Comparison of ENCODE assay signal across 9 cellular contexts in the genomic region with DNA sequence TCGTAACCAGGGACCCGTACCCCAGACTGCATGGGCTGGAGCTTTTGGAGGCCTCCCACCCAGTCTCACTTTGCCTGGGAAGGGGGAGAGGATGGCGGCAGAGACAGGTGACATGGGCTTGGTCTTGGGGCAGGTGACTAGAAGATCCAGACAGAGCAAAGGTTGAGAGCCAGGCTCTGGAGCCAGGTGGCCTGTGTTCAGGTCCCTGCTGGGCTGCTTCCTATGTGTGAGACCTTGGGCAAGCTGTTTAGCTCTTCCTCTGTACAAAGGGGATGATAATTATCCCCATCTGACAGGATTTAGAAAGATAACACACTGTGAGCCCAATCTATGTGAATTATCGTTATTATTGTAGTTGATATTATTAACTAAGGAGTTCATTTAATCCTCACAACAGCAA. TPM values are rescaled to one million over a fixed set of nuclear protein-coding genes. Genes with fewer than 3 reads are reported as not detected.
DNase-seq lines count a peak whose midpoint lies in the region; ATAC-seq and TF ChIP-seq lines count a peak whose summit lies in the region.
"Had no signal": no experiment of that assay in that cellular context is flagged by ENCODE, and none has a peak within 500 bp of the region (broad histone marks: within the 10 kb centered on the region; RNA-seq: fewer than 3 reads in every experiment).

No MANE protein-coding gene starts in this region.

- H3K79me2 ChIP-seq in hepatocyte, result peaks cover 100% of the 10 kb centered on the region

- H3K4me2 ChIP-seq in hepatocyte, result no peak overlapping the region

- intact Hi-C loops in spleen (cut with DNase I; ENCODE audit: low total_unique reads), result no loop called here

- peaks cover 66% of the 10 kb centered on the region for H4K20me1 ChIP-seq in hepatocyte (ENCODE audit: insufficient read depth, poor library complexity, severe bottlenecking)

- no peaks in the 10 kb centered on the region for H3K9me2 ChIP-seq in hepatocyte (replicated peaks; ENCODE audit: insufficient read depth)

- H3K27me3 ChIP-seq in adipocyte (replicated peaks; ENCODE audit: control insufficient read depth, insufficient read depth, low read length) (no peaks in the 10 kb centered on the region), hepatocyte (no peaks in the 10 kb centered on the region), spleen (replicated peaks in 1 of 7) (no peaks in the 10 kb centered on the region)

- H3K4me1 ChIP-seq in adipocyte (ENCODE audit: control insufficient read depth, insufficient read depth, low read length) (peaks cover 63% of the 10 kb centered on the region), hepatocyte (ENCODE audit: insufficient read depth) (peaks cover 56% of the 10 kb centered on the region), spleen (peaks cover 44 to 95% (median 81%) of the 10 kb centered on the region in 6 donors)

- H2AFZ ChIP-seq in hepatocyte, result no peak overlapping the region

- peak; percentile 46 for DNase-seq in D341Med (ENCODE audit: low spot score)
- no peak for DNase-seq in adipocyte (ENCODE audit: low read depth)
- DNase-seq in hepatocyte (ENCODE audit: low spot score), result no peak
- DNase-seq in spleen, result no peak
- DNase-seq in NCI-H510A treated with DMSO at 0.1 percent for 48 hours (lab: John Stamatoyannopoulos, UW), result no peak
- DNase-seq in NCI-H345 (lab: John Stamatoyannopoulos, UW), result no peak
- DNase-seq in CD1c-positive myeloid dendritic cell (ENCODE audit: extremely low spot score), result no peak
- DNase-seq: effector CD8-positive, alpha-beta T cell had no signal

- H3K4me3 ChIP-seq in adipocyte (ENCODE audit: low read length), result peak overlapping the region; percentile 11
- H3K4me3 ChIP-seq in hepatocyte, result no peak overlapping the region
- no peak overlapping the region for H3K4me3 ChIP-seq in spleen

- TF ChIP-seq POLR2A in spleen (IDR thresholded peaks at IDR 0.05), result no peak

- H3K27ac ChIP-seq in hepatocyte (peak overlapping the region; percentile 28), spleen (peak overlapping the region in 7 of 8 donors; percentile 31 to 99 (median 97))

- ATAC-seq in HG02852 (IDR thresholded peaks at IDR 0.05; ENCODE audit: unreplicated experiment), result no peak

- no peak for TF ChIP-seq CTCF in hepatocyte (IDR thresholded peaks at IDR 0.05; ENCODE audit: poor library complexity)
- TF ChIP-seq CTCF in spleen (IDR thresholded peaks at IDR 0.05 in 8 of 11, conservative IDR thresholded peaks at IDR 0.05 in 3 of 11), result no peak

- peak overlapping the region; percentile 84 for H3K9ac ChIP-seq in adipocyte (ENCODE audit: low read length)

- H3K9me3 ChIP-seq in adipocyte (ENCODE audit: control insufficient read depth, low read length) (no peaks in the 10 kb centered on the region), hepatocyte (ENCODE audit: low read depth) (no peaks in the 10 kb centered on the region), spleen (no peaks in the 10 kb centered on the region)

- 88% methylated on average over 4 of the region's 4 CpGs for WGBS in hepatocyte (ENCODE audit: low lambda C conversion rate, missing lambda C conversion rate)
- 66 to 90% (median 77%) methylated on average over 4 of the region's 4 CpGs for WGBS in spleen, 5 donors

- peaks cover 35% of the 10 kb centered on the region for H3K36me3 ChIP-seq in adipocyte (ENCODE audit: control insufficient read depth, insufficient read depth, low read length, severe bottlenecking)
- H3K36me3 ChIP-seq in hepatocyte (replicated peaks; ENCODE audit: insufficient read depth, low read depth), result no peaks in the 10 kb centered on the region
- H3K36me3 ChIP-seq in spleen, result peaks cover 0 to 68% (median 0%) of the 10 kb centered on the region in 6 donors

RNA-seq across cellular contexts. Expression of gene NDST1, which starts 16.1 kb away (rescaled TPM):
- total RNA-seq in hepatocyte (66.7 and 85.1 TPM in 2 replicates), spleen (100 to 1,000 TPM; 123 to 360 (median 261) TPM)
- polyA plus RNA-seq in hepatocyte (30.2 and 42.5 TPM in 2 replicates), spleen (10 to 100 TPM in 1 of 3 donors, 1 to 10 TPM in 2; 6.1 to 45.7 (median 6.8) TPM)

RNA-seq across cellular contexts. Expression of gene RPS14, which starts 42.3 kb away (rescaled TPM):
- total RNA-seq in hepatocyte (2,319 and 2,589 TPM in 2 replicates), spleen (1,000 to 10,000 TPM; 1,801 to 2,829 (median 2,025) TPM)
- polyA plus RNA-seq in hepatocyte (1,067 and 1,087 TPM in 2 replicates), spleen (1,000 to 10,000 TPM; 5,417 to 8,400 (median 8,329) TPM)
